ENCODE assay signal across 9 cellular contexts in genomic region chr18:7164610-7165009, GRCh38. TPM values are rescaled to one million over a fixed set of nuclear protein-coding genes. Genes with fewer than 3 reads are reported as not detected.
DNase-seq lines count a peak whose midpoint lies in the region; ATAC-seq and TF ChIP-seq lines count a peak whose summit lies in the region.
"Had no signal": no experiment of that assay in that cellular context is flagged by ENCODE, and none has a peak within 500 bp of the region (broad histone marks: within the 10 kb centered on the region; RNA-seq: fewer than 3 reads in every experiment).

No MANE protein-coding gene starts in this region.

- H3K27me3 Mint-ChIP-seq in activated CD8-positive, alpha-beta T cell treated with anti-CD3 and anti-CD28 coated beads for 36 hours, result no peaks in the 10 kb centered on the region
- no peaks in the 10 kb centered on the region for H3K27me3 Mint-ChIP-seq in activated CD8-positive, alpha-beta T cell treated with anti-CD3 and anti-CD28 coated beads, Interleukin-2, amount 10 ng/mL, durations not matched to agents 7 days and 5 days (ENCODE audit: low read depth)
- no peaks in the 10 kb centered on the region for H3K27me3 Mint-ChIP-seq in type B pancreatic cell

- H3K4me3 ChIP-seq in RWPE2 (ENCODE audit: severe bottlenecking) (no peak overlapping the region), heart right ventricle (no peak overlapping the region), spleen (no peak overlapping the region)

- DNase-seq in activated CD8-positive, alpha-beta T cell treated with anti-CD3 and anti-CD28 coated beads for 36 hours, result peak; percentile 2
- DNase-seq in activated CD8-positive, alpha-beta T cell treated with anti-CD3 and anti-CD28 coated beads, Interleukin-2, amount 10 ng/mL, durations not matched to agents 7 days and 5 days, result no peak
- DNase-seq in RWPE2 (ENCODE audit: low spot score), result no peak
- DNase-seq in heart right ventricle, result no peak
- DNase-seq in type B pancreatic cell (ENCODE audit: extremely low spot score, unreplicated experiment), result no peak
- no peak for DNase-seq in spleen
- DNase-seq in NK-92 (lab: John Stamatoyannopoulos, UW; ENCODE audit: unreplicated experiment), result no peak
- DNase-seq in activated CD4-positive, alpha-beta T cell treated with anti-CD3 and anti-CD28 coated beads for 1 hour, result no peak
- DNase-seq: activated CD8-positive, alpha-beta memory T cell treated with anti-CD3 and anti-CD28 coated beads, Interleukin-2, amount 50 U/mL, for 4 hours had no signal

- H3K9me3 Mint-ChIP-seq in activated CD8-positive, alpha-beta T cell treated with anti-CD3 and anti-CD28 coated beads for 36 hours, result no peaks in the 10 kb centered on the region
- no peaks in the 10 kb centered on the region for H3K9me3 Mint-ChIP-seq in activated CD8-positive, alpha-beta T cell treated with anti-CD3 and anti-CD28 coated beads, Interleukin-2, amount 10 ng/mL, durations not matched to agents 7 days and 5 days (ENCODE audit: insufficient read depth)
- H3K9me3 Mint-ChIP-seq in type B pancreatic cell, result no peaks in the 10 kb centered on the region

- no peaks in the 10 kb centered on the region for H3K36me3 Mint-ChIP-seq in activated CD8-positive, alpha-beta T cell treated with anti-CD3 and anti-CD28 coated beads for 36 hours (ENCODE audit: low read depth)
- no peaks in the 10 kb centered on the region for H3K36me3 Mint-ChIP-seq in activated CD8-positive, alpha-beta T cell treated with anti-CD3 and anti-CD28 coated beads, Interleukin-2, amount 10 ng/mL, durations not matched to agents 7 days and 5 days (ENCODE audit: low read depth)
- no peaks in the 10 kb centered on the region for H3K36me3 Mint-ChIP-seq in type B pancreatic cell

- H3K4me1 ChIP-seq in RWPE2 (ENCODE audit: insufficient read depth, poor library complexity, severe bottlenecking), result no peaks in the 10 kb centered on the region
- H3K4me1 ChIP-seq in heart right ventricle, result no peaks in the 10 kb centered on the region
- peaks cover 0 to 5% (median 0%) of the 10 kb centered on the region in 6 donors for H3K4me1 ChIP-seq in spleen

- no peak for TF ChIP-seq CTCF in activated CD8-positive, alpha-beta T cell treated with anti-CD3 and anti-CD28 coated beads for 36 hours (IDR thresholded peaks at IDR 0.05)
- TF ChIP-seq CTCF in RWPE2 (IDR thresholded peaks at IDR 0.05; ENCODE audit: poor library complexity, severe bottlenecking) (peak; percentile 49), heart right ventricle (IDR thresholded peaks at IDR 0.05) (peak in 7 of 9 donors; percentile 34 to 59 (median 42)), type B pancreatic cell (conservative IDR thresholded peaks at IDR 0.05) (peak; percentile 35), spleen (IDR thresholded peaks at IDR 0.05 in 8 of 11, conservative IDR thresholded peaks at IDR 0.05 in 3 of 11) (peak in 5 of 11 experiments; percentile 14 to 33 (median 20))

- TF ChIP-seq POLR2A in spleen (IDR thresholded peaks at IDR 0.05), result no peak

- 25 to 51% methylated on average over 4 of the region's 4 CpGs for WGBS in heart right ventricle, 2 donors
- WGBS in spleen, 5 donors, result 20 to 49% (median 30%) methylated on average over 4 of the region's 4 CpGs

- intact Hi-C loops in activated CD8-positive, alpha-beta T cell treated with anti-CD3 and anti-CD28 coated beads for 36 hours (cut with micrococcal nuclease), result no loop called here
- intact Hi-C loops in heart right ventricle (cut with DNase I), result loop anchor here in 1 of 10 donors (10.0 kb wide), 1 partner anchor 140 kb away; no protein-coding TSS in a partner anchor
- intact Hi-C loops in spleen (cut with DNase I; ENCODE audit: low total_unique reads), result no loop called here

- POLR2A ChIA-PET in activated CD8-positive, alpha-beta T cell treated with anti-CD3 and anti-CD28 coated beads for 36 hours (lab: Charles Lee), result no interaction called here
- POLR2A ChIA-PET in activated CD8-positive, alpha-beta T cell treated with anti-CD3 and anti-CD28 coated beads, Interleukin-2, amount 10 ng/mL, durations not matched to agents 7 days and 5 days (lab: Charles Lee), result no interaction called here

- H3K27ac ChIP-seq in RWPE2 (ENCODE audit: poor library complexity, severe bottlenecking) (no peak overlapping the region), heart right ventricle (no peak overlapping the region), spleen (no peak overlapping the region)

- H3K9me3 ChIP-seq in RWPE2 (ENCODE audit: severe bottlenecking), result no peaks in the 10 kb centered on the region
- no peaks in the 10 kb centered on the region for H3K9me3 ChIP-seq in heart right ventricle
- no peaks in the 10 kb centered on the region for H3K9me3 ChIP-seq in spleen

- CTCF ChIA-PET in activated CD8-positive, alpha-beta T cell treated with anti-CD3 and anti-CD28 coated beads for 36 hours (lab: Charles Lee), result interaction anchor here (1.1 to 1.7 kb wide), 2 partner anchors 12 to 13 kb away, joined by 3 to 5 read pairs; no protein-coding TSS in a partner anchor
- CTCF ChIA-PET in activated CD8-positive, alpha-beta T cell treated with anti-CD3 and anti-CD28 coated beads, Interleukin-2, amount 10 ng/mL, durations not matched to agents 7 days and 5 days (lab: Charles Lee), result no interaction called here

- no peaks in the 10 kb centered on the region for H3K27me3 ChIP-seq in RWPE2 (ENCODE audit: insufficient read depth, poor library complexity, severe bottlenecking)
- H3K27me3 ChIP-seq in heart right ventricle, result peaks cover 0 to 24% (median 7%) of the 10 kb centered on the region in 7 donors
- H3K27me3 ChIP-seq in spleen (replicated peaks in 1 of 7), result no peaks in the 10 kb centered on the region

- H3K27ac Mint-ChIP-seq in activated CD8-positive, alpha-beta T cell treated with anti-CD3 and anti-CD28 coated beads for 36 hours, result no peak overlapping the region
- no peak overlapping the region for H3K27ac Mint-ChIP-seq in activated CD8-positive, alpha-beta T cell treated with anti-CD3 and anti-CD28 coated beads, Interleukin-2, amount 10 ng/mL, durations not matched to agents 7 days and 5 days
- no peak overlapping the region for H3K27ac Mint-ChIP-seq in type B pancreatic cell

- H3K36me3 ChIP-seq in RWPE2 (ENCODE audit: low read depth), result no peaks in the 10 kb centered on the region
- H3K36me3 ChIP-seq in heart right ventricle, result no peaks in the 10 kb centered on the region
- no peaks in the 10 kb centered on the region for H3K36me3 ChIP-seq in spleen

- ATAC-seq in activated CD8-positive, alpha-beta T cell treated with anti-CD3 and anti-CD28 coated beads for 36 hours, result no peak
- no peak for ATAC-seq in activated CD8-positive, alpha-beta T cell treated with anti-CD3 and anti-CD28 coated beads, Interleukin-2, amount 10 ng/mL, durations not matched to agents 7 days and 5 days
- no peak for ATAC-seq in RWPE2 (ENCODE audit: low read depth)
- peak in 1 of 8 donors; percentile 50 for ATAC-seq in heart right ventricle

- H3K4me1 Mint-ChIP-seq in activated CD8-positive, alpha-beta T cell treated with anti-CD3 and anti-CD28 coated beads for 36 hours (ENCODE audit: low read depth), result no peaks in the 10 kb centered on the region
- H3K4me1 Mint-ChIP-seq in activated CD8-positive, alpha-beta T cell treated with anti-CD3 and anti-CD28 coated beads, Interleukin-2, amount 10 ng/mL, durations not matched to agents 7 days and 5 days (ENCODE audit: low read depth), result no peaks in the 10 kb centered on the region
- H3K4me1 Mint-ChIP-seq in type B pancreatic cell (ENCODE audit: unreplicated experiment), result peaks cover 6% of the 10 kb centered on the region

- no peak overlapping the region for H3K4me3 Mint-ChIP-seq in activated CD8-positive, alpha-beta T cell treated with anti-CD3 and anti-CD28 coated beads for 36 hours
- no peak overlapping the region for H3K4me3 Mint-ChIP-seq in activated CD8-positive, alpha-beta T cell treated with anti-CD3 and anti-CD28 coated beads, Interleukin-2, amount 10 ng/mL, durations not matched to agents 7 days and 5 days
- no peak overlapping the region for H3K4me3 Mint-ChIP-seq in type B pancreatic cell

RNA-seq across cellular contexts. Expression of gene LAMA1, which starts 47.0 kb away (rescaled TPM):
- total RNA-seq in activated CD8-positive, alpha-beta T cell treated with anti-CD3 and anti-CD28 coated beads for 36 hours, result not detected
- not detected for total RNA-seq in activated CD8-positive, alpha-beta T cell treated with anti-CD3 and anti-CD28 coated beads, Interleukin-2, amount 10 ng/mL, durations not matched to agents 7 days and 5 days
- total RNA-seq in heart right ventricle, result under 1 TPM in 7 of 10 donors, not detected in 3; 0.05 to 0.82 (median 0.13) TPM
- polyA plus RNA-seq in heart right ventricle, result under 1 TPM in 1 of 2 donors, not detected in 1; 0.75 TPM
- total RNA-seq in type B pancreatic cell (ENCODE audit: low replicate concordance), result 59.3 and 75.0 TPM in 2 replicates
- total RNA-seq in spleen, result 1 to 10 TPM in 4 of 7 donors, under 1 TPM in 3; 0.34 to 2.3 (median 1.3) TPM
- under 1 TPM; 0.20 to 0.52 (median 0.45) TPM for polyA plus RNA-seq in spleen

Comparison
In these comparisons a context has a peak if more than half of its experiments do, and no peak if none do; other contexts are left out.
1. RNA of gene LAMA1, which starts 47.0 kb away (total RNA-seq): 59.3 to 75.0 TPM in type B pancreatic cell; 0.34 to 2.3 TPM in spleen, 0.05 to 0.82 TPM in heart right ventricle, not detected in activated CD8-positive, alpha-beta T cell treated with anti-CD3 and anti-CD28 coated beads for 36 hours and not detected in activated CD8-positive, alpha-beta T cell treated with anti-CD3 and anti-CD28 coated beads, Interleukin-2, amount 10 ng/mL, durations not matched to agents 7 days and 5 days; every median in the first group is over 10 times any median in the second.